ENCODE assay signal across 8 cellular contexts in genomic region chrX:71492086-71493065, GRCh38. TPM values are rescaled to one million over a fixed set of nuclear protein-coding genes. Genes with fewer than 3 reads are reported as not detected.
DNase-seq lines count a peak whose midpoint lies in the region; ATAC-seq and TF ChIP-seq lines count a peak whose summit lies in the region.

No MANE protein-coding gene starts in this region.

- H3K27ac ChIP-seq in A673 (ENCODE audit: low read depth, low read length, poor library complexity, severe bottlenecking) (no peak overlapping the region), PC-3 (ENCODE audit: low read length) (no peak overlapping the region), iPS DF 6.9 (ENCODE audit: low read length) (no peak overlapping the region)

- peaks cover 20% of the 10 kb centered on the region for H3K4me1 Mint-ChIP-seq in activated naive CD4-positive, alpha-beta T cell treated with anti-CD3 and anti-CD28 coated beads, Interleukin-2, amount 50 U/mL, for 24 hours

- H3K36me3 ChIP-seq in A673 (ENCODE audit: insufficient read depth, low read length, poor library complexity, severe bottlenecking) (no peaks in the 10 kb centered on the region), PC-3 (ENCODE audit: low read depth, low read length) (no peaks in the 10 kb centered on the region), iPS DF 6.9 (ENCODE audit: control insufficient read depth, insufficient read depth, low read length) (no peaks in the 10 kb centered on the region)

- peaks cover 3% of the 10 kb centered on the region for H3K36me3 Mint-ChIP-seq in activated naive CD4-positive, alpha-beta T cell treated with anti-CD3 and anti-CD28 coated beads, Interleukin-2, amount 50 U/mL, for 24 hours

- H3F3A ChIP-seq in PC-3 (ENCODE audit: low read length, unreplicated experiment) = no peaks in the 10 kb centered on the region

- peak overlapping the region; percentile 88 for H3K4me2 ChIP-seq in PC-3 (ENCODE audit: low read length)

- H3K27ac Mint-ChIP-seq in activated naive CD4-positive, alpha-beta T cell treated with anti-CD3 and anti-CD28 coated beads, Interleukin-2, amount 50 U/mL, for 24 hours = peak overlapping the region; percentile 77

- CTCF ChIA-PET in A673 (lab: Charles Lee) = no interaction called here
- CTCF ChIA-PET in PC-3 (lab: Charles Lee) = no interaction called here

- TF ChIP-seq CTCF in A673 (conservative IDR thresholded peaks at IDR 0.05; ENCODE audit: low read depth, low read length) (no peak), PC-3 (conservative IDR thresholded peaks at IDR 0.05; ENCODE audit: low read depth, low read length) (no peak)

- H3K27me3 ChIP-seq in A673 (replicated peaks; ENCODE audit: insufficient read depth, low read depth, low read length, poor library complexity) = no peaks in the 10 kb centered on the region
- H3K27me3 ChIP-seq in PC-3 (ENCODE audit: low read length) = no peaks in the 10 kb centered on the region
- H3K27me3 ChIP-seq in iPS DF 6.9 (ENCODE audit: control insufficient read depth, insufficient read depth, low read length) = peaks cover 4% of the 10 kb centered on the region; the same call in 1 of the 2 replicates

- no TSS peak for BruUV-seq in A673 (replicated peaks; lab: Mats Ljungman, UMichigan)
- no TSS peak for BruUV-seq in PC-3 (replicated peaks; lab: Mats Ljungman, UMichigan)

- no peaks in the 10 kb centered on the region for H3K9me2 ChIP-seq in PC-3 (replicated peaks; ENCODE audit: low read length)

- POLR2A ChIA-PET in A673 (lab: Charles Lee; ENCODE audit: low non-redundant PET) = no interaction called here
- POLR2A ChIA-PET in PC-3 (lab: Charles Lee; ENCODE audit: unreplicated experiment) = interaction anchor here (0.6 kb wide), 3 partner anchors 18 to 639 kb away, joined by 4 to 8 read pairs (median 4); partner anchors contain the start of gene RTL5

- H3K9me3 ChIP-seq in A673 (ENCODE audit: low read depth, low read length, poor library complexity, severe bottlenecking) (no peaks in the 10 kb centered on the region), PC-3 (ENCODE audit: low read length) (no peaks in the 10 kb centered on the region), iPS DF 6.9 (ENCODE audit: control insufficient read depth, insufficient read depth, low read length) (no peaks in the 10 kb centered on the region)

- H3K4me3 Mint-ChIP-seq in activated naive CD4-positive, alpha-beta T cell treated with anti-CD3 and anti-CD28 coated beads, Interleukin-2, amount 50 U/mL, for 24 hours = peak overlapping the region; percentile 89

- no CpG with 5 or more reads among the region's 83 CpGs for WGBS in iPS DF 6.9 (ENCODE audit: insufficient coverage, insufficient read length)

- intact Hi-C loops in A673 (cut with micrococcal nuclease; ENCODE audit: unreplicated experiment) (no loop called here), PC-3 (cut with micrococcal nuclease) (no loop called here)

- peak overlapping the region; percentile 93 for H2AFZ ChIP-seq in PC-3 (ENCODE audit: low read length)

- ATAC-seq in GM19324 (IDR thresholded peaks at IDR 0.05; ENCODE audit: low FRiP score, unreplicated experiment) (peak; percentile 44), PC-3 (peak; percentile 76)

- peak overlapping the region; percentile 66 for H3K9ac ChIP-seq in PC-3 (ENCODE audit: low read length)

- no peaks in the 10 kb centered on the region for H3K79me2 ChIP-seq in PC-3 (ENCODE audit: low read length)

- no peaks in the 10 kb centered on the region for H3K9me3 Mint-ChIP-seq in activated naive CD4-positive, alpha-beta T cell treated with anti-CD3 and anti-CD28 coated beads, Interleukin-2, amount 50 U/mL, for 24 hours

- H3K27me3 Mint-ChIP-seq in activated naive CD4-positive, alpha-beta T cell treated with anti-CD3 and anti-CD28 coated beads, Interleukin-2, amount 50 U/mL, for 24 hours = no peaks in the 10 kb centered on the region

- DNase-seq in A673 (ENCODE audit: low spot score) (peak; percentile 3), PC-3 (peak; percentile 39), iPS DF 6.9 (ENCODE audit: low read depth, low spot score) (no peak), GM19240 (ENCODE audit: insufficient read length, low spot score) (no peak), cerebellar nuclear complex (lab: John Stamatoyannopoulos, UW) (no peak)
- DNase-seq in stimulated activated CD4-positive, alpha-beta T cell treated with anti-CD3 and anti-CD28 coated beads, Interleukin-1b, Interleukin-23, amount 100 ng/mL, for 4 hours (ENCODE audit: low read depth in 2 of 2) = peak; percentile 18 to 28

- H3K4me1 ChIP-seq in A673 (ENCODE audit: insufficient read depth, low read length, poor library complexity, severe bottlenecking) = no peaks in the 10 kb centered on the region
- H3K4me1 ChIP-seq in PC-3 (ENCODE audit: insufficient read depth, low read length) = no peaks in the 10 kb centered on the region
- no peaks in the 10 kb centered on the region for H3K4me1 ChIP-seq in iPS DF 6.9 (ENCODE audit: control insufficient read depth, insufficient read depth, low read length)

- peak overlapping the region; percentile 47 for H3K4me3 ChIP-seq in A673 (ENCODE audit: low read depth, low read length, poor library complexity, severe bottlenecking)
- H3K4me3 ChIP-seq in PC-3 (ENCODE audit: low read length) = peak overlapping the region; percentile 69
- peak overlapping the region; percentile 41; the same call in 1 of the 2 replicates for H3K4me3 ChIP-seq in iPS DF 6.9 (ENCODE audit: low read length)

- H4K20me1 ChIP-seq in PC-3 (ENCODE audit: low read length) = no peaks in the 10 kb centered on the region

RNA-seq across cellular contexts. Expression of gene OGT, which starts 40.5 kb away (rescaled TPM):
- total RNA-seq in A673 (2021) = 130 and 150 TPM in 2 replicates
- total RNA-seq in PC-3 (2014; rRNA removed) = 94.2 and 99.8 TPM in 2 replicates

Comparison
In these comparisons a context has a peak if more than half of its experiments do, and no peak if none do; other contexts are left out.
1. DNase-seq: peak in A673 (single experiment), PC-3 (single experiment) and stimulated activated CD4-positive, alpha-beta T cell treated with anti-CD3 and anti-CD28 coated beads, Interleukin-1b, Interleukin-23, amount 100 ng/mL, for 4 hours (2 of 2); none in iPS DF 6.9 (single experiment), GM19240 (single experiment) and cerebellar nuclear complex (0 of 2).
2. Peak in every context shown above with its lines, with median percentiles within 50 percentile points of each other: H3K4me3 ChIP-seq.